ENCODE assay signal across 1 cellular context in the genomic region with DNA sequence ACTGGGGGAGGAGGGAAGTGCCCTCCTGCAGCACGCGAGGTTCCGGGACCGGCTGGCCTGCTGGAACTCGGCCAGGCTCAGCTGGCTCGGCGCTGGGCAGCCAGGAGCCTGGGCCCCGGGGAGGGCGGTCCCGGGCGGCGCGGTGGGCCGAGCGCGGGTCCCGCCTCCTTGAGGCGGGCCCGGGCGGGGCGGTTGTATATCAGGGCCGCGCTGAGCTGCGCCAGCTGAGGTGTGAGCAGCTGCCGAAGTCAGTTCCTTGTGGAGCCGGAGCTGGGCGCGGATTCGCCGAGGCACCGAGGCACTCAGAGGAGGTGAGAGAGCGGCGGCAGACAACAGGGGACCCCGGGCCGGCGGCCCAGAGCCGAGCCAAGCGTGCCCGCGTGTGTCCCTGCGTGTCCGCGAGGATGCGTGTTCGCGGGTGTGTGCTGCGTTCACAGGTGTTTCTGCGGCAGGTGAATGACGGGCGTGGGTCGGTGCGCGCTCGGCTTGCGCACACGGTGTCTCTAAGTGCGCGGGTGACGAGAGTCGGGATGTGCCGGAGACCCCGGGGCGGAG.
TF ChIP-seq lines count a peak whose summit lies in the region.

A gene (plus strand): TSS at position 227 of the 555 bp plus-strand sequence. CDS start 5,388 bp downstream, outside the sequence.

TF ChIP-seq in HepG2, 621 proteins besides CTCF, POLR2A, EP300 and RAD21 (continued from another document and continues in another):
- TF ChIP-seq, protein P1, sequence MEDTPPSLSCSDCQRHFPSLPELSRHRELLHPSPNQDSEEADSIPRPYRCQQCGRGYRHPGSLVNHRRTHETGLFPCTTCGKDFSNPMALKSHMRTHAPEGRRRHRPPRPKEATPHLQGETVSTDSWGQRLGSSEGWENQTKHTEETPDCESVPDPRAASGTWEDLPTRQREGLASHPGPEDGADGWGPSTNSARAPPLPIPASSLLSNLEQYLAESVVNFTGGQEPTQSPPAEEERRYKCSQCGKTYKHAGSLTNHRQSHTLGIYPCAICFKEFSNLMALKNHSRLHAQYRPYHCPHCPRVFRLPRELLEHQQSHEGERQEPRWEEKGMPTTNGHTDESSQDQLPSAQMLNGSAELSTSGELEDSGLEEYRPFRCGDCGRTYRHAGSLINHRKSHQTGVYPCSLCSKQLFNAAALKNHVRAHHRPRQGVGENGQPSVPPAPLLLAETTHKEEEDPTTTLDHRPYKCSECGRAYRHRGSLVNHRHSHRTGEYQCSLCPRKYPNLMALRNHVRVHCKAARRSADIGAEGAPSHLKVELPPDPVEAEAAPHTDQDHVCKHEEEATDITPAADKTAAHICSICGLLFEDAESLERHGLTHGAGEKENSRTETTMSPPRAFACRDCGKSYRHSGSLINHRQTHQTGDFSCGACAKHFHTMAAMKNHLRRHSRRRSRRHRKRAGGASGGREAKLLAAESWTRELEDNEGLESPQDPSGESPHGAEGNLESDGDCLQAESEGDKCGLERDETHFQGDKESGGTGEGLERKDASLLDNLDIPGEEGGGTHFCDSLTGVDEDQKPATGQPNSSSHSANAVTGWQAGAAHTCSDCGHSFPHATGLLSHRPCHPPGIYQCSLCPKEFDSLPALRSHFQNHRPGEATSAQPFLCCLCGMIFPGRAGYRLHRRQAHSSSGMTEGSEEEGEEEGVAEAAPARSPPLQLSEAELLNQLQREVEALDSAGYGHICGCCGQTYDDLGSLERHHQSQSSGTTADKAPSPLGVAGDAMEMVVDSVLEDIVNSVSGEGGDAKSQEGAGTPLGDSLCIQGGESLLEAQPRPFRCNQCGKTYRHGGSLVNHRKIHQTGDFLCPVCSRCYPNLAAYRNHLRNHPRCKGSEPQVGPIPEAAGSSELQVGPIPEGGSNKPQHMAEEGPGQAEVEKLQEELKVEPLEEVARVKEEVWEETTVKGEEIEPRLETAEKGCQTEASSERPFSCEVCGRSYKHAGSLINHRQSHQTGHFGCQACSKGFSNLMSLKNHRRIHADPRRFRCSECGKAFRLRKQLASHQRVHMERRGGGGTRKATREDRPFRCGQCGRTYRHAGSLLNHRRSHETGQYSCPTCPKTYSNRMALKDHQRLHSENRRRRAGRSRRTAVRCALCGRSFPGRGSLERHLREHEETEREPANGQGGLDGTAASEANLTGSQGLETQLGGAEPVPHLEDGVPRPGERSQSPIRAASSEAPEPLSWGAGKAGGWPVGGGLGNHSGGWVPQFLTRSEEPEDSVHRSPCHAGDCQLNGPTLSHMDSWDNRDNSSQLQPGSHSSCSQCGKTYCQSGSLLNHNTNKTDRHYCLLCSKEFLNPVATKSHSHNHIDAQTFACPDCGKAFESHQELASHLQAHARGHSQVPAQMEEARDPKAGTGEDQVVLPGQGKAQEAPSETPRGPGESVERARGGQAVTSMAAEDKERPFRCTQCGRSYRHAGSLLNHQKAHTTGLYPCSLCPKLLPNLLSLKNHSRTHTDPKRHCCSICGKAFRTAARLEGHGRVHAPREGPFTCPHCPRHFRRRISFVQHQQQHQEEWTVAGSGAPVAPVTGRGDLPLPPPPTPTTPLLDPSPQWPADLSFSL (CRISPR knock-in tag; IDR thresholded peaks at IDR 0.05): no peak
- TF ChIP-seq, protein P2, sequence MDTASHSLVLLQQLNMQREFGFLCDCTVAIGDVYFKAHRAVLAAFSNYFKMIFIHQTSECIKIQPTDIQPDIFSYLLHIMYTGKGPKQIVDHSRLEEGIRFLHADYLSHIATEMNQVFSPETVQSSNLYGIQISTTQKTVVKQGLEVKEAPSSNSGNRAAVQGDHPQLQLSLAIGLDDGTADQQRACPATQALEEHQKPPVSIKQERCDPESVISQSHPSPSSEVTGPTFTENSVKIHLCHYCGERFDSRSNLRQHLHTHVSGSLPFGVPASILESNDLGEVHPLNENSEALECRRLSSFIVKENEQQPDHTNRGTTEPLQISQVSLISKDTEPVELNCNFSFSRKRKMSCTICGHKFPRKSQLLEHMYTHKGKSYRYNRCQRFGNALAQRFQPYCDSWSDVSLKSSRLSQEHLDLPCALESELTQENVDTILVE (CRISPR knock-in tag; IDR thresholded peaks at IDR 0.05): peak; percentile 30; the same call in 1 of the 2 replicates
- TF ChIP-seq ZNF30 (CRISPR knock-in tag; IDR thresholded peaks at IDR 0.05) (peak; percentile 59; the same call in 1 of the 2 replicates), SP140L (CRISPR knock-in tag; IDR thresholded peaks at IDR 0.05; ENCODE audit: borderline replicate concordance) (no peak), ZNF709 (CRISPR knock-in tag; IDR thresholded peaks at IDR 0.05) (peak; percentile 82), NR1H2 (CRISPR knock-in tag; IDR thresholded peaks at IDR 0.05; ENCODE audit: borderline replicate concordance, low read depth) (no peak), KLF13 (CRISPR knock-in tag; IDR thresholded peaks at IDR 0.05) (0 out of 2 replicates have a peak, but pooled peaks have one; percentile 48), ZNF12 (CRISPR knock-in tag; IDR thresholded peaks at IDR 0.05) (0 out of 2 replicates have a peak, but pooled peaks have one; percentile 30), PCBP2 (optimal IDR thresholded peaks at IDR 0.05; ENCODE audit: low read depth, low read length, poor library complexity, severe bottlenecking) (no peak), PRMT3 (CRISPR knock-in tag; IDR thresholded peaks at IDR 0.05; ENCODE audit: borderline replicate concordance, low read depth) (no peak), ZSCAN21 (CRISPR knock-in tag; IDR thresholded peaks at IDR 0.05; ENCODE audit: borderline replicate concordance) (peak; percentile 98), TAF1 (CRISPR knock-in tag; IDR thresholded peaks at IDR 0.05) (peak; percentile 96), ZNF543 (CRISPR knock-in tag; IDR thresholded peaks at IDR 0.05) (peak; percentile 62; the same call in 1 of the 2 replicates), SNRNP70 (IDR thresholded peaks at IDR 0.05; ENCODE audit: low read depth, low read length) (no peak), ZNF550 (CRISPR knock-in tag; IDR thresholded peaks at IDR 0.05; ENCODE audit: borderline replicate concordance) (peak; percentile 38; the same call in 1 of the 2 replicates), HMG20B (CRISPR knock-in tag; conservative IDR thresholded peaks at IDR 0.05) (no peak; the same call in 1 of the 2 replicates), TGIF2 (CRISPR knock-in tag; IDR thresholded peaks at IDR 0.05) (0 out of 2 replicates have a peak, but pooled peaks have one; percentile 67), HDAC6 (IDR thresholded peaks at IDR 0.05; ENCODE audit: low read depth, low read length) (peak; percentile 45; the same call in 1 of the 2 replicates), ZNF788 (CRISPR knock-in tag; IDR thresholded peaks at IDR 0.05; ENCODE audit: borderline replicate concordance) (peak; percentile 85), MAFG (CRISPR knock-in tag; IDR thresholded peaks at IDR 0.05) (peak; percentile 55; the same call in 1 of the 2 replicates), GZF1 (CRISPR knock-in tag; IDR thresholded peaks at IDR 0.05) (0 out of 2 replicates have a peak, but pooled peaks have one; percentile 34), DNMT3B (CRISPR knock-in tag; conservative IDR thresholded peaks at IDR 0.05) (0 out of 2 replicates have a peak, but pooled peaks have one; percentile 44), FOXK2 (IDR thresholded peaks at IDR 0.05) (no peak), RBM39 (IDR thresholded peaks at IDR 0.05; ENCODE audit: low read depth, low read length, poor library complexity, severe bottlenecking) (peak; percentile 87), RFX5 (IDR thresholded peaks at IDR 0.05; ENCODE audit: low read depth, low read length) (no peak), RFX3 (CRISPR knock-in tag; IDR thresholded peaks at IDR 0.05) (no peak), HMGA1 (CRISPR knock-in tag; conservative IDR thresholded peaks at IDR 0.05) (no peak), ZSCAN12 (CRISPR knock-in tag; IDR thresholded peaks at IDR 0.05) (peak; percentile 41; the same call in 1 of the 2 replicates), MXI1 (IDR thresholded peaks at IDR 0.05; ENCODE audit: borderline replicate concordance, low read depth, low read length) (peak; percentile 90; the same call in 1 of the 3 replicates)
- TF ChIP-seq, protein P3, sequence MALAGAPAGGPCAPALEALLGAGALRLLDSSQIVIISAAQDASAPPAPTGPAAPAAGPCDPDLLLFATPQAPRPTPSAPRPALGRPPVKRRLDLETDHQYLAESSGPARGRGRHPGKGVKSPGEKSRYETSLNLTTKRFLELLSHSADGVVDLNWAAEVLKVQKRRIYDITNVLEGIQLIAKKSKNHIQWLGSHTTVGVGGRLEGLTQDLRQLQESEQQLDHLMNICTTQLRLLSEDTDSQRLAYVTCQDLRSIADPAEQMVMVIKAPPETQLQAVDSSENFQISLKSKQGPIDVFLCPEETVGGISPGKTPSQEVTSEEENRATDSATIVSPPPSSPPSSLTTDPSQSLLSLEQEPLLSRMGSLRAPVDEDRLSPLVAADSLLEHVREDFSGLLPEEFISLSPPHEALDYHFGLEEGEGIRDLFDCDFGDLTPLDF (CRISPR knock-in tag; IDR thresholded peaks at IDR 0.05): no peak
- TF ChIP-seq, protein P4, sequence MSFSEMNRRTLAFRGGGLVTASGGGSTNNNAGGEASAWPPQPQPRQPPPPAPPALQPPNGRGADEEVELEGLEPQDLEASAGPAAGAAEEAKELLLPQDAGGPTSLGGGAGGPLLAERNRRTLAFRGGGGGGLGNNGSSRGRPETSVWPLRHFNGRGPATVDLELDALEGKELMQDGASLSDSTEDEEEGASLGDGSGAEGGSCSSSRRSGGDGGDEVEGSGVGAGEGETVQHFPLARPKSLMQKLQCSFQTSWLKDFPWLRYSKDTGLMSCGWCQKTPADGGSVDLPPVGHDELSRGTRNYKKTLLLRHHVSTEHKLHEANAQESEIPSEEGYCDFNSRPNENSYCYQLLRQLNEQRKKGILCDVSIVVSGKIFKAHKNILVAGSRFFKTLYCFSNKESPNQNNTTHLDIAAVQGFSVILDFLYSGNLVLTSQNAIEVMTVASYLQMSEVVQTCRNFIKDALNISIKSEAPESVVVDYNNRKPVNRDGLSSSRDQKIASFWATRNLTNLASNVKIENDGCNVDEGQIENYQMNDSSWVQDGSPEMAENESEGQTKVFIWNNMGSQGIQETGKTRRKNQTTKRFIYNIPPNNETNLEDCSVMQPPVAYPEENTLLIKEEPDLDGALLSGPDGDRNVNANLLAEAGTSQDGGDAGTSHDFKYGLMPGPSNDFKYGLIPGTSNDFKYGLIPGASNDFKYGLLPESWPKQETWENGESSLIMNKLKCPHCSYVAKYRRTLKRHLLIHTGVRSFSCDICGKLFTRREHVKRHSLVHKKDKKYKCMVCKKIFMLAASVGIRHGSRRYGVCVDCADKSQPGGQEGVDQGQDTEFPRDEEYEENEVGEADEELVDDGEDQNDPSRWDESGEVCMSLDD (CRISPR knock-in tag; IDR thresholded peaks at IDR 0.05; ENCODE audit: borderline replicate concordance): 0 out of 2 replicates have a peak, but pooled peaks have one; percentile 71
- TF ChIP-seq, protein P5, sequence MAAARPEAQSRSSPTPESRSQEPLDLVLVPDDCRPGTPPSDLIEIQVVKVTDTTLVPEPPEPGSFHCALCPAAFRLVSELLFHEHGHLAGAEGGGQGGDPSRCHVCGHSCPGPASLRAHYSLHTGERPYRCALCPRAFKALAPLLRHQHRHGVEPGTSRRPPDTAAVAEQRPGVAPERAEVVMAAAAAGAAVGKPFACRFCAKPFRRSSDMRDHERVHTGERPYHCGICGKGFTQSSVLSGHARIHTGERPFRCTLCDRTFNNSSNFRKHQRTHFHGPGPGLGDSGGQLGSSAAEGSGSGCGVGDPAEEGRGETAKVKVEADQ (CRISPR knock-in tag; IDR thresholded peaks at IDR 0.05; ENCODE audit: borderline replicate concordance): peak; percentile 20; the same call in 1 of the 2 replicates
- TF ChIP-seq, protein P6, sequence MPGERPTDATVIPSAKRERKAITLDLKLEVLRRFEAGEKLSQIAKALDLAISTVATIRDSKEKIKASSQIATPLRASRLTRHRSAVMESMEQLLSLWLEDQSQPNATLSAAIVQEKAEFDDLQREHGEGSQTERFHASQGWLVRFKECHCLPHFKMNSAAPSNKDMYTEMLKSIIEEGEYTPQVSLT (CRISPR knock-in tag; IDR thresholded peaks at IDR 0.05; ENCODE audit: borderline replicate concordance, low read depth): no peak; the same call in 1 of the 2 replicates
- TF ChIP-seq, protein P7, sequence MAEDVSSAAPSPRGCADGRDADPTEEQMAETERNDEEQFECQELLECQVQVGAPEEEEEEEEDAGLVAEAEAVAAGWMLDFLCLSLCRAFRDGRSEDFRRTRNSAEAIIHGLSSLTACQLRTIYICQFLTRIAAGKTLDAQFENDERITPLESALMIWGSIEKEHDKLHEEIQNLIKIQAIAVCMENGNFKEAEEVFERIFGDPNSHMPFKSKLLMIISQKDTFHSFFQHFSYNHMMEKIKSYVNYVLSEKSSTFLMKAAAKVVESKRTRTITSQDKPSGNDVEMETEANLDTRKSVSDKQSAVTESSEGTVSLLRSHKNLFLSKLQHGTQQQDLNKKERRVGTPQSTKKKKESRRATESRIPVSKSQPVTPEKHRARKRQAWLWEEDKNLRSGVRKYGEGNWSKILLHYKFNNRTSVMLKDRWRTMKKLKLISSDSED (CRISPR knock-in tag; IDR thresholded peaks at IDR 0.05): 0 out of 2 replicates have a peak, but pooled peaks have one; percentile 37
- TF ChIP-seq, protein P8, sequence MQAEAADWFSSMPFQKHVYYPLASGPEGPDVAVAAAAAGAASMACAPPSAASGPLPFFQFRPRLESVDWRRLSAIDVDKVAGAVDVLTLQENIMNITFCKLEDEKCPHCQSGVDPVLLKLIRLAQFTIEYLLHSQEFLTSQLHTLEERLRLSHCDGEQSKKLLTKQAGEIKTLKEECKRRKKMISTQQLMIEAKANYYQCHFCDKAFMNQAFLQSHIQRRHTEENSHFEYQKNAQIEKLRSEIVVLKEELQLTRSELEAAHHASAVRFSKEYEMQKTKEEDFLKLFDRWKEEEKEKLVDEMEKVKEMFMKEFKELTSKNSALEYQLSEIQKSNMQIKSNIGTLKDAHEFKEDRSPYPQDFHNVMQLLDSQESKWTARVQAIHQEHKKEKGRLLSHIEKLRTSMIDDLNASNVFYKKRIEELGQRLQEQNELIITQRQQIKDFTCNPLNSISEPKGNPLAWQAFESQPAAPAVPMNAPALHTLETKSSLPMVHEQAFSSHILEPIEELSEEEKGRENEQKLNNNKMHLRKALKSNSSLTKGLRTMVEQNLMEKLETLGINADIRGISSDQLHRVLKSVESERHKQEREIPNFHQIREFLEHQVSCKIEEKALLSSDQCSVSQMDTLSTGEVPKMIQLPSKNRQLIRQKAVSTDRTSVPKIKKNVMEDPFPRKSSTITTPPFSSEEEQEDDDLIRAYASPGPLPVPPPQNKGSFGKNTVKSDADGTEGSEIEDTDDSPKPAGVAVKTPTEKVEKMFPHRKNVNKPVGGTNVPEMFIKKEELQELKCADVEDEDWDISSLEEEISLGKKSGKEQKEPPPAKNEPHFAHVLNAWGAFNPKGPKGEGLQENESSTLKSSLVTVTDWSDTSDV (CRISPR knock-in tag; IDR thresholded peaks at IDR 0.05): peak; percentile 90; the same call in 1 of the 2 replicates
- TF ChIP-seq, protein P9, sequence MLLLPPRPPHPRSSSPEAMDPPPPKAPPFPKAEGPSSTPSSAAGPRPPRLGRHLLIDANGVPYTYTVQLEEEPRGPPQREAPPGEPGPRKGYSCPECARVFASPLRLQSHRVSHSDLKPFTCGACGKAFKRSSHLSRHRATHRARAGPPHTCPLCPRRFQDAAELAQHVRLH (CRISPR knock-in tag; IDR thresholded peaks at IDR 0.05; ENCODE audit: borderline replicate concordance, low read depth): peak; percentile 71; the same call in 1 of the 2 replicates
